1 cellular context compared by ENCODE assay signal in the genomic region with DNA sequence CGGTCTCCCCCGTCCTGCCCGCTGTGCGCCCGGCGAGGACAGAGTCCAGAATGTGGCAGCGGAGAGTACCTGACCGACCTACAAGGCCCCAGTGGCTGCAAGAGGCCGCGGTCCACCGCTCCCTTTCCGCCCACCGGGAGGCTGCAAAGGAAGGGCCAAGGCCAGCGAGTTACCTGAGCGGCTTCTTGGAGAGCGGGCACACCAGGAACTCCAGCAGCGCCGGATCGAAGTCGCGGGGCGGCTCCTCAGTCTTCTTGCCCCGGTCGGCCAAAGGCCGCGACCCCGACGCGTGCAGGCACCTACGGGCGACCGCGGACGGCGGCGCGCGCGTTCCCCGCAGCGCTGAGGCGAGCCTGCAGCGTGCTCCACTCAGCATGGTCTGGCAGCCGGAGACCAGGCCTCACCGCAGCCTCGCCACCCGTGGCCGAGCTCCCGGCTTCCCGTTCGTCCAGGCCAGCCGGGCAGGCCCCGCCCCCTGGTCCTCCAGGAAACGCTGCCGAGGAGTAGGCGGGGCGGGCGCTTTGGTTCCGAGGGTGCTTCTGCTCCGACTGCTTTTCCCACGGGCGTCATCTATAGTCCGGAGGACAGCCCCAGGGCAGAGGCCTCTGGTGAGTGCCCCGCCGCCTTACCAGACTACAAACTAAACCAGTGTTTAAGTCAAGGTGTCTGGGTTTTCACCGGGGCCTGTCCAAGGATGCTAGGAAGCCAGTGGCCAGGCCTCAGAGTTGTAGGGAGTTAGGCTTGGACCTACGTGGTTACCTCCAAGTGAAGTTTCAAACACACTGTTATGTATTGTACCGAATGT.
A peak's percentile ranks its signal among the peaks of the same experiment; 100 is the strongest.
TF ChIP-seq lines count a peak whose summit lies in the region.

A gene with protein sequence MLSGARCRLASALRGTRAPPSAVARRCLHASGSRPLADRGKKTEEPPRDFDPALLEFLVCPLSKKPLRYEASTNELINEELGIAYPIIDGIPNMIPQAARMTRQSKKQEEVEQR (minus strand): TSS at position 452 of the 805 bp plus-strand sequence. CDS start 76 bp downstream, at position 376.

TF ChIP-seq in HEK293, 187 proteins besides CTCF, POLR2A, EP300 and RAD21 (continued from another document and continues in another):
- TF ChIP-seq, protein P1, sequence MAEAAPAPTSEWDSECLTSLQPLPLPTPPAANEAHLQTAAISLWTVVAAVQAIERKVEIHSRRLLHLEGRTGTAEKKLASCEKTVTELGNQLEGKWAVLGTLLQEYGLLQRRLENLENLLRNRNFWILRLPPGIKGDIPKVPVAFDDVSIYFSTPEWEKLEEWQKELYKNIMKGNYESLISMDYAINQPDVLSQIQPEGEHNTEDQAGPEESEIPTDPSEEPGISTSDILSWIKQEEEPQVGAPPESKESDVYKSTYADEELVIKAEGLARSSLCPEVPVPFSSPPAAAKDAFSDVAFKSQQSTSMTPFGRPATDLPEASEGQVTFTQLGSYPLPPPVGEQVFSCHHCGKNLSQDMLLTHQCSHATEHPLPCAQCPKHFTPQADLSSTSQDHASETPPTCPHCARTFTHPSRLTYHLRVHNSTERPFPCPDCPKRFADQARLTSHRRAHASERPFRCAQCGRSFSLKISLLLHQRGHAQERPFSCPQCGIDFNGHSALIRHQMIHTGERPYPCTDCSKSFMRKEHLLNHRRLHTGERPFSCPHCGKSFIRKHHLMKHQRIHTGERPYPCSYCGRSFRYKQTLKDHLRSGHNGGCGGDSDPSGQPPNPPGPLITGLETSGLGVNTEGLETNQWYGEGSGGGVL (tag by site-specific recombination; IDR thresholded peaks at IDR 0.05) = no peak
- TF ChIP-seq, protein P2, sequence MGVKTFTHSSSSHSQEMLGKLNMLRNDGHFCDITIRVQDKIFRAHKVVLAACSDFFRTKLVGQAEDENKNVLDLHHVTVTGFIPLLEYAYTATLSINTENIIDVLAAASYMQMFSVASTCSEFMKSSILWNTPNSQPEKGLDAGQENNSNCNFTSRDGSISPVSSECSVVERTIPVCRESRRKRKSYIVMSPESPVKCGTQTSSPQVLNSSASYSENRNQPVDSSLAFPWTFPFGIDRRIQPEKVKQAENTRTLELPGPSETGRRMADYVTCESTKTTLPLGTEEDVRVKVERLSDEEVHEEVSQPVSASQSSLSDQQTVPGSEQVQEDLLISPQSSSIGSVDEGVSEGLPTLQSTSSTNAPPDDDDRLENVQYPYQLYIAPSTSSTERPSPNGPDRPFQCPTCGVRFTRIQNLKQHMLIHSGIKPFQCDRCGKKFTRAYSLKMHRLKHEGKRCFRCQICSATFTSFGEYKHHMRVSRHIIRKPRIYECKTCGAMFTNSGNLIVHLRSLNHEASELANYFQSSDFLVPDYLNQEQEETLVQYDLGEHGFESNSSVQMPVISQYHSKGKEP (tag by site-specific recombination; IDR thresholded peaks at IDR 0.05) = no peak
- TF ChIP-seq PBX3 (CRISPR knock-in tag; IDR thresholded peaks at IDR 0.05) (peak; percentile 90), ZNF24 (tag by site-specific recombination; IDR thresholded peaks at IDR 0.05) (no peak), ZNF211 (tag by site-specific recombination; IDR thresholded peaks at IDR 0.05; ENCODE audit: low read depth) (no peak), ZNF114 (tag by site-specific recombination; IDR thresholded peaks at IDR 0.05) (no peak), ZNF37A (tag by site-specific recombination; IDR thresholded peaks at IDR 0.05) (no peak), ZSCAN18 (tag by site-specific recombination; IDR thresholded peaks at IDR 0.05) (no peak), ZNF223 (tag by site-specific recombination; IDR thresholded peaks at IDR 0.05) (no peak), GFI1B (tag by site-specific recombination; IDR thresholded peaks at IDR 0.05) (no peak), ZBTB6 (tag by site-specific recombination; IDR thresholded peaks at IDR 0.05) (no peak), ZNF239 (tag by site-specific recombination; IDR thresholded peaks at IDR 0.05) (no peak), ZBTB1 (tag by site-specific recombination; IDR thresholded peaks at IDR 0.05) (no peak), OVOL3 (tag by site-specific recombination; IDR thresholded peaks at IDR 0.05) (no peak), ZNF202 (tag by site-specific recombination; IDR thresholded peaks at IDR 0.05; ENCODE audit: borderline replicate concordance) (no peak), ZBTB21 (tag by site-specific recombination; IDR thresholded peaks at IDR 0.05) (no peak), KLF7 (tag by site-specific recombination; IDR thresholded peaks at IDR 0.05; ENCODE audit: borderline replicate concordance) (no peak), ZNF121 (tag by site-specific recombination; IDR thresholded peaks at IDR 0.05) (no peak), ZNF549 (tag by site-specific recombination; IDR thresholded peaks at IDR 0.05) (no peak), ZNF521 (tag by site-specific recombination; IDR thresholded peaks at IDR 0.05) (no peak), ZNF843 (tag by site-specific recombination; IDR thresholded peaks at IDR 0.05) (no peak; the same call in 1 of the 2 replicates), ZNF362 (tag by site-specific recombination; IDR thresholded peaks at IDR 0.05) (no peak), ZNF571 (tag by site-specific recombination; IDR thresholded peaks at IDR 0.05) (no peak), ZNF391 (tag by site-specific recombination; IDR thresholded peaks at IDR 0.05; ENCODE audit: borderline replicate concordance, low read depth) (no peak), GLI2 (tag by site-specific recombination; IDR thresholded peaks at IDR 0.05; ENCODE audit: borderline replicate concordance, low read depth) (no peak), ZNF2 (tag by site-specific recombination; IDR thresholded peaks at IDR 0.05) (peak; percentile 68; the same call in 1 of the 2 replicates), ZNF785 (tag by site-specific recombination; IDR thresholded peaks at IDR 0.05) (no peak), KLF16 (tag by site-specific recombination; IDR thresholded peaks at IDR 0.05) (peak; percentile 69; the same call in 1 of the 2 replicates), ZBTB20 (tag by site-specific recombination; IDR thresholded peaks at IDR 0.05) (peak; percentile 59; the same call in 1 of the 2 replicates), ZIC2 (tag by site-specific recombination; IDR thresholded peaks at IDR 0.05) (peak; percentile 93), ZFP37 (tag by site-specific recombination; IDR thresholded peaks at IDR 0.05) (0 out of 2 replicates have a peak, but pooled peaks have one; percentile 58), OSR2 (tag by site-specific recombination; IDR thresholded peaks at IDR 0.05) (no peak)
- TF ChIP-seq, protein P3, sequence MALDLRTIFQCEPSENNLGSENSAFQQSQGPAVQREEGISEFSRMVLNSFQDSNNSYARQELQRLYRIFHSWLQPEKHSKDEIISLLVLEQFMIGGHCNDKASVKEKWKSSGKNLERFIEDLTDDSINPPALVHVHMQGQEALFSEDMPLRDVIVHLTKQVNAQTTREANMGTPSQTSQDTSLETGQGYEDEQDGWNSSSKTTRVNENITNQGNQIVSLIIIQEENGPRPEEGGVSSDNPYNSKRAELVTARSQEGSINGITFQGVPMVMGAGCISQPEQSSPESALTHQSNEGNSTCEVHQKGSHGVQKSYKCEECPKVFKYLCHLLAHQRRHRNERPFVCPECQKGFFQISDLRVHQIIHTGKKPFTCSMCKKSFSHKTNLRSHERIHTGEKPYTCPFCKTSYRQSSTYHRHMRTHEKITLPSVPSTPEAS (tag by site-specific recombination; IDR thresholded peaks at IDR 0.05) = no peak
- TF ChIP-seq, protein P4, sequence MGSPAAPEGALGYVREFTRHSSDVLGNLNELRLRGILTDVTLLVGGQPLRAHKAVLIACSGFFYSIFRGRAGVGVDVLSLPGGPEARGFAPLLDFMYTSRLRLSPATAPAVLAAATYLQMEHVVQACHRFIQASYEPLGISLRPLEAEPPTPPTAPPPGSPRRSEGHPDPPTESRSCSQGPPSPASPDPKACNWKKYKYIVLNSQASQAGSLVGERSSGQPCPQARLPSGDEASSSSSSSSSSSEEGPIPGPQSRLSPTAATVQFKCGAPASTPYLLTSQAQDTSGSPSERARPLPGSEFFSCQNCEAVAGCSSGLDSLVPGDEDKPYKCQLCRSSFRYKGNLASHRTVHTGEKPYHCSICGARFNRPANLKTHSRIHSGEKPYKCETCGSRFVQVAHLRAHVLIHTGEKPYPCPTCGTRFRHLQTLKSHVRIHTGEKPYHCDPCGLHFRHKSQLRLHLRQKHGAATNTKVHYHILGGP (tag by site-specific recombination; IDR thresholded peaks at IDR 0.05) = peak; percentile 54
- TF ChIP-seq, protein P5, sequence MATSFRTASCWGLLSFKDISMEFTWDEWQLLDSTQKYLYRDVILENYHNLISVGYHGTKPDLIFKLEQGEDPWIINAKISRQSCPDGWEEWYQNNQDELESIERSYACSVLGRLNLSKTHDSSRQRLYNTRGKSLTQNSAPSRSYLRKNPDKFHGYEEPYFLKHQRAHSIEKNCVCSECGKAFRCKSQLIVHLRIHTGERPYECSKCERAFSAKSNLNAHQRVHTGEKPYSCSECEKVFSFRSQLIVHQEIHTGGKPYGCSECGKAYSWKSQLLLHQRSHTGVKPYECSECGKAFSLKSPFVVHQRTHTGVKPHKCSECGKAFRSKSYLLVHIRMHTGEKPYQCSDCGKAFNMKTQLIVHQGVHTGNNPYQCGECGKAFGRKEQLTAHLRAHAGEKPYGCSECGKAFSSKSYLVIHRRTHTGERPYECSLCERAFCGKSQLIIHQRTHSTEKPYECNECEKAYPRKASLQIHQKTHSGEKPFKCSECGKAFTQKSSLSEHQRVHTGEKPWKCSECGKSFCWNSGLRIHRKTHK (tag by site-specific recombination; IDR thresholded peaks at IDR 0.05) = no peak
- TF ChIP-seq, protein P6, sequence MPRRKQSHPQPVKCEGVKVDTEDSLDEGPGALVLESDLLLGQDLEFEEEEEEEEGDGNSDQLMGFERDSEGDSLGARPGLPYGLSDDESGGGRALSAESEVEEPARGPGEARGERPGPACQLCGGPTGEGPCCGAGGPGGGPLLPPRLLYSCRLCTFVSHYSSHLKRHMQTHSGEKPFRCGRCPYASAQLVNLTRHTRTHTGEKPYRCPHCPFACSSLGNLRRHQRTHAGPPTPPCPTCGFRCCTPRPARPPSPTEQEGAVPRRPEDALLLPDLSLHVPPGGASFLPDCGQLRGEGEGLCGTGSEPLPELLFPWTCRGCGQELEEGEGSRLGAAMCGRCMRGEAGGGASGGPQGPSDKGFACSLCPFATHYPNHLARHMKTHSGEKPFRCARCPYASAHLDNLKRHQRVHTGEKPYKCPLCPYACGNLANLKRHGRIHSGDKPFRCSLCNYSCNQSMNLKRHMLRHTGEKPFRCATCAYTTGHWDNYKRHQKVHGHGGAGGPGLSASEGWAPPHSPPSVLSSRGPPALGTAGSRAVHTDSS (tag by site-specific recombination; IDR thresholded peaks at IDR 0.05) = no peak
- TF ChIP-seq, protein P7, sequence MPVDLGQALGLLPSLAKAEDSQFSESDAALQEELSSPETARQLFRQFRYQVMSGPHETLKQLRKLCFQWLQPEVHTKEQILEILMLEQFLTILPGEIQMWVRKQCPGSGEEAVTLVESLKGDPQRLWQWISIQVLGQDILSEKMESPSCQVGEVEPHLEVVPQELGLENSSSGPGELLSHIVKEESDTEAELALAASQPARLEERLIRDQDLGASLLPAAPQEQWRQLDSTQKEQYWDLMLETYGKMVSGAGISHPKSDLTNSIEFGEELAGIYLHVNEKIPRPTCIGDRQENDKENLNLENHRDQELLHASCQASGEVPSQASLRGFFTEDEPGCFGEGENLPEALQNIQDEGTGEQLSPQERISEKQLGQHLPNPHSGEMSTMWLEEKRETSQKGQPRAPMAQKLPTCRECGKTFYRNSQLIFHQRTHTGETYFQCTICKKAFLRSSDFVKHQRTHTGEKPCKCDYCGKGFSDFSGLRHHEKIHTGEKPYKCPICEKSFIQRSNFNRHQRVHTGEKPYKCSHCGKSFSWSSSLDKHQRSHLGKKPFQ (tag by site-specific recombination; IDR thresholded peaks at IDR 0.05) = no peak
